ENCODE assay signal across 8 cellular contexts in genomic region chr20:49245921-49246740, GRCh38. TPM values are rescaled to one million over a fixed set of nuclear protein-coding genes. Genes with fewer than 3 reads are reported as not detected.
DNase-seq lines count a peak whose midpoint lies in the region; ATAC-seq and TF ChIP-seq lines count a peak whose summit lies in the region.

No MANE protein-coding gene starts in this region.

- no peaks in the 10 kb centered on the region for H3K4me1 ChIP-seq in CD4-positive, CD25-positive, alpha-beta regulatory T cell (ENCODE audit: control insufficient read depth, insufficient read depth, low read length, poor library complexity, severe bottlenecking)
- H3K4me1 ChIP-seq in adipocyte (ENCODE audit: control insufficient read depth, insufficient read depth, low read length) (no peaks in the 10 kb centered on the region), right cardiac atrium (ENCODE audit: control insufficient read depth, insufficient read depth, low read length) (no peaks in the 10 kb centered on the region), gastrocnemius medialis (no peaks in the 10 kb centered on the region)

- peak; percentile 13 to 53 (median 34) for TF ChIP-seq CTCF in gastrocnemius medialis (IDR thresholded peaks at IDR 0.05 in 4 of 5, conservative IDR thresholded peaks at IDR 0.05 in 1 of 5)

- whole genome bisulfite sequencing in right cardiac atrium: 33% methylated on average over 3 of the region's 3 CpGs

- H3K27ac Mint-ChIP-seq in CD4-positive, CD25-positive, alpha-beta regulatory T cell: peak overlapping the region in 2 of 3 donors; percentile 19 to 95

- H3K27me3 ChIP-seq in CD4-positive, CD25-positive, alpha-beta regulatory T cell (ENCODE audit: control insufficient read depth, insufficient read depth, low read length): no peaks in the 10 kb centered on the region
- H3K27me3 ChIP-seq in adipocyte (replicated peaks; ENCODE audit: control insufficient read depth, insufficient read depth, low read length) (no peaks in the 10 kb centered on the region), right cardiac atrium (ENCODE audit: control insufficient read depth, insufficient read depth) (no peaks in the 10 kb centered on the region), gastrocnemius medialis (no peaks in the 10 kb centered on the region)

- in situ Hi-C loops in gastrocnemius medialis (cut with MboI; ENCODE audit: low sequenced_read_pairs in 4 of 4): no loop called here

- H3K4me3 Mint-ChIP-seq in CD4-positive, CD25-positive, alpha-beta regulatory T cell: no peak overlapping the region

- DNase-seq in CD4-positive, CD25-positive, alpha-beta regulatory T cell: peak in 2 of 3 donors; percentile 26 to 54
- DNase-seq in GM19238 (ENCODE audit: insufficient read length, low spot score): peak; percentile 36
- peak; percentile 12 for DNase-seq in NCI-H226
- peak; percentile 71 for DNase-seq in adipocyte (ENCODE audit: low read depth)
- peak in 2 of 3 donors; percentile 67 to 77 for DNase-seq in right cardiac atrium
- no peak for DNase-seq in gastrocnemius medialis

- peaks cover 4 to 15% (median 4%) of the 10 kb centered on the region in 4 donors for H3K4me1 Mint-ChIP-seq in CD4-positive, CD25-positive, alpha-beta regulatory T cell

- intact Hi-C loops in right cardiac atrium (cut with DNase I) (no loop called here), gastrocnemius medialis (cut with DNase I; ENCODE audit: low total_unique reads) (no loop called here)

- no peak overlapping the region for H3K27ac ChIP-seq in CD4-positive, CD25-positive, alpha-beta regulatory T cell (ENCODE audit: insufficient read depth, low read length, poor library complexity, severe bottlenecking)
- H3K27ac ChIP-seq in right cardiac atrium (ENCODE audit: low read length): peak overlapping the region; percentile 23
- no peak overlapping the region for H3K27ac ChIP-seq in gastrocnemius medialis

- no peak overlapping the region for H3K4me3 ChIP-seq in CD4-positive, CD25-positive, alpha-beta regulatory T cell (ENCODE audit: low read depth, low read length)
- H3K4me3 ChIP-seq in adipocyte (ENCODE audit: low read length) (no peak overlapping the region), right cardiac atrium (ENCODE audit: low read length) (no peak overlapping the region), gastrocnemius medialis (no peak overlapping the region)

- H3K27me3 Mint-ChIP-seq in CD4-positive, CD25-positive, alpha-beta regulatory T cell: no peaks in the 10 kb centered on the region

- peaks cover 88% of the 10 kb centered on the region for H3K36me3 ChIP-seq in CD4-positive, CD25-positive, alpha-beta regulatory T cell (ENCODE audit: control insufficient read depth, insufficient read depth, low read length)
- peaks cover 94% of the 10 kb centered on the region for H3K36me3 ChIP-seq in adipocyte (ENCODE audit: control insufficient read depth, insufficient read depth, low read length, severe bottlenecking)
- H3K36me3 ChIP-seq in gastrocnemius medialis: peaks cover 4 to 100% of the 10 kb centered on the region in 2 donors

- peak; percentile 41 to 51 for ATAC-seq in CD4-positive, CD25-positive, alpha-beta regulatory T cell (ENCODE audit: low read depth in 2 of 2)
- ATAC-seq in right cardiac atrium: peak; percentile 64 to 69
- ATAC-seq in gastrocnemius medialis: peak; percentile 47 to 55
- ATAC-seq in HG03460 (IDR thresholded peaks at IDR 0.05; ENCODE audit: unreplicated experiment): no peak
- no peak for ATAC-seq in HG03565 (IDR thresholded peaks at IDR 0.05; ENCODE audit: unreplicated experiment)

- H3K9ac ChIP-seq in adipocyte (ENCODE audit: low read length): no peak overlapping the region

- H3K9me3 Mint-ChIP-seq in CD4-positive, CD25-positive, alpha-beta regulatory T cell: no peaks in the 10 kb centered on the region

- TF ChIP-seq POLR2A in gastrocnemius medialis (IDR thresholded peaks at IDR 0.05): no peak

- H3K36me3 Mint-ChIP-seq in CD4-positive, CD25-positive, alpha-beta regulatory T cell: peaks cover 38% of the 10 kb centered on the region

- no peaks in the 10 kb centered on the region for H3K9me3 ChIP-seq in CD4-positive, CD25-positive, alpha-beta regulatory T cell (ENCODE audit: control insufficient read depth in 2 of 2, low read length in 2 of 2)
- no peaks in the 10 kb centered on the region for H3K9me3 ChIP-seq in adipocyte (ENCODE audit: control insufficient read depth, low read length)
- H3K9me3 ChIP-seq in right cardiac atrium (ENCODE audit: control insufficient read depth, low read length): no peaks in the 10 kb centered on the region
- H3K9me3 ChIP-seq in gastrocnemius medialis: no peaks in the 10 kb centered on the region

RNA-seq across cellular contexts. Expression of gene DDX27, which starts 26.9 kb away (rescaled TPM):
- 105 TPM for total RNA-seq in CD4-positive, CD25-positive, alpha-beta regulatory T cell
- polyA plus RNA-seq in CD4-positive, CD25-positive, alpha-beta regulatory T cell: 10 to 100 TPM; 24.4 to 39.6 (median 34.8) TPM
- total RNA-seq in right cardiac atrium: 10 to 100 TPM; 13.0 to 17.5 (median 15.4) TPM
- 16.9 TPM for polyA plus RNA-seq in right cardiac atrium
- total RNA-seq in gastrocnemius medialis: 10 to 100 TPM; 12.6 to 39.7 (median 23.3) TPM

RNA-seq across cellular contexts. Expression of gene ZNFX1, which starts 31.7 kb away (rescaled TPM):
- total RNA-seq in CD4-positive, CD25-positive, alpha-beta regulatory T cell: 64.6 TPM
- 10 to 100 TPM; 35.4 to 55.1 (median 50.2) TPM for polyA plus RNA-seq in CD4-positive, CD25-positive, alpha-beta regulatory T cell
- 10 to 100 TPM; 21.4 to 25.9 (median 23.2) TPM for total RNA-seq in right cardiac atrium
- polyA plus RNA-seq in right cardiac atrium: 7.9 TPM
- 10 to 100 TPM; 28.7 to 34.9 (median 31.1) TPM for total RNA-seq in gastrocnemius medialis

RNA-seq across cellular contexts. Expression of gene STAU1, which starts 58.0 kb away (rescaled TPM):
- total RNA-seq in CD4-positive, CD25-positive, alpha-beta regulatory T cell: 67.6 TPM
- polyA plus RNA-seq in CD4-positive, CD25-positive, alpha-beta regulatory T cell: 10 to 100 TPM; 29.6 to 39.3 (median 37.3) TPM
- total RNA-seq in right cardiac atrium (10 to 100 TPM; 53.3 to 65.1 (median 58.8) TPM), gastrocnemius medialis (10 to 100 TPM; 39.1 to 61.4 (median 54.4) TPM)
- polyA plus RNA-seq in right cardiac atrium: 33.2 TPM

Comparison
In these comparisons a context has a peak if more than half of its experiments do, and no peak if none do; other contexts are left out.
1. ATAC-seq: peak in CD4-positive, CD25-positive, alpha-beta regulatory T cell (2 of 2), right cardiac atrium (2 of 2) and gastrocnemius medialis (2 of 2); none in HG03460 (single experiment) and HG03565 (single experiment).
2. DNase-seq: peak in CD4-positive, CD25-positive, alpha-beta regulatory T cell (2 of 3), GM19238 (single experiment), NCI-H226 (single experiment), adipocyte (single experiment) and right cardiac atrium (2 of 3); none in gastrocnemius medialis (0 of 2).